1 cellular context compared by ENCODE assay signal in the genomic region with DNA sequence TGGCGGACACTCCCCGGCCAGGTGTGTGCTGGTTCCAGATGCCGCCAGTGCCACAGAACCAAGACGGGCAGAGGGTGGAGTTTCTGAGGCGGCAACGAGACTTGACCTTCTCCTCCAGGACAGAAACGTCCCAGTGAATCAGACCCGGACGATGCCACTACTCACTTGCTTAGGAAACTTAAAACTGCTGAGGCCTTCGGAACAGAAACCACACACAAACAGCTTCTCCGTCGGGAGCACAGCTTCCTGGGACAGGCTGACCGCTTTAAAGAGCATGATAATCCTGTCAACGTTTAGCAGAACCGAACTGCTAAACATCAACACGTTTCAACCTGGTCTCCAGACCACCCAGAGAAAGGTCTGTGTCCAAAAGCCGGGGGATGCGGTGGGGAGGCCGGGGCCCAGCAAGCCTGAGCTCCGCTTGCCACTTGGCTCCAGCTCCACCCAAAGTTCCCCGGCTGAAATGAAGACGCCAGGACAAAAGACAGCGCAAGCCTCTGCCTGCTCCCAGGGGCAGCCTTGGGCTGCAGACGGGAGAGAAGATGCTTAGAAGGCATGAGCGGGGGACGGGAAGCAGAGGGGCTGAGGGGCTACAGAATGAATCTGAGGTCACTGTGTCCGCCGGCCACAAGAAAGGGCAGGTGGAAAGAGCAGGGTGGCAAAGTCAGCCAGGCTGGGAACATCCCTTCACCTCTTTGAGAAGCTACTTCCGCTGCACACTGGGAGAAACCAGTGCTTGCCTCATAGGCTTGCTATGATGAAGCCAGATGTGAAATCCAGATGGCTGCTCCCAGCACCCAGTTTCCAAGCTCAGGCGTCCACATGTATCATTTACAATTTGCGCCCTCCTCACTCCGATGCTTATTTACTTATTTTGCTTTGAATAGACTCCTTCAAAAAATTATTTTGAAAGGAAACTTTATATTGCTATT.
TF ChIP-seq lines count a peak whose summit lies in the region.

No MANE protein-coding gene starts in this region.

TF ChIP-seq in WTC11, 78 proteins besides CTCF, POLR2A, EP300 and RAD21 (continued from another document):
- TF ChIP-seq ZNF512 (CRISPR knock-in tag; IDR thresholded peaks at IDR 0.05; ENCODE audit: borderline replicate concordance) (no peak), ZNF317 (CRISPR knock-in tag; IDR thresholded peaks at IDR 0.05; ENCODE audit: borderline replicate concordance, low read depth) (no peak), ZNF416 (CRISPR knock-in tag; IDR thresholded peaks at IDR 0.05) (no peak), CBFB (CRISPR knock-in tag; IDR thresholded peaks at IDR 0.05; ENCODE audit: low read depth) (no peak)
- TF ChIP-seq, protein P1, sequence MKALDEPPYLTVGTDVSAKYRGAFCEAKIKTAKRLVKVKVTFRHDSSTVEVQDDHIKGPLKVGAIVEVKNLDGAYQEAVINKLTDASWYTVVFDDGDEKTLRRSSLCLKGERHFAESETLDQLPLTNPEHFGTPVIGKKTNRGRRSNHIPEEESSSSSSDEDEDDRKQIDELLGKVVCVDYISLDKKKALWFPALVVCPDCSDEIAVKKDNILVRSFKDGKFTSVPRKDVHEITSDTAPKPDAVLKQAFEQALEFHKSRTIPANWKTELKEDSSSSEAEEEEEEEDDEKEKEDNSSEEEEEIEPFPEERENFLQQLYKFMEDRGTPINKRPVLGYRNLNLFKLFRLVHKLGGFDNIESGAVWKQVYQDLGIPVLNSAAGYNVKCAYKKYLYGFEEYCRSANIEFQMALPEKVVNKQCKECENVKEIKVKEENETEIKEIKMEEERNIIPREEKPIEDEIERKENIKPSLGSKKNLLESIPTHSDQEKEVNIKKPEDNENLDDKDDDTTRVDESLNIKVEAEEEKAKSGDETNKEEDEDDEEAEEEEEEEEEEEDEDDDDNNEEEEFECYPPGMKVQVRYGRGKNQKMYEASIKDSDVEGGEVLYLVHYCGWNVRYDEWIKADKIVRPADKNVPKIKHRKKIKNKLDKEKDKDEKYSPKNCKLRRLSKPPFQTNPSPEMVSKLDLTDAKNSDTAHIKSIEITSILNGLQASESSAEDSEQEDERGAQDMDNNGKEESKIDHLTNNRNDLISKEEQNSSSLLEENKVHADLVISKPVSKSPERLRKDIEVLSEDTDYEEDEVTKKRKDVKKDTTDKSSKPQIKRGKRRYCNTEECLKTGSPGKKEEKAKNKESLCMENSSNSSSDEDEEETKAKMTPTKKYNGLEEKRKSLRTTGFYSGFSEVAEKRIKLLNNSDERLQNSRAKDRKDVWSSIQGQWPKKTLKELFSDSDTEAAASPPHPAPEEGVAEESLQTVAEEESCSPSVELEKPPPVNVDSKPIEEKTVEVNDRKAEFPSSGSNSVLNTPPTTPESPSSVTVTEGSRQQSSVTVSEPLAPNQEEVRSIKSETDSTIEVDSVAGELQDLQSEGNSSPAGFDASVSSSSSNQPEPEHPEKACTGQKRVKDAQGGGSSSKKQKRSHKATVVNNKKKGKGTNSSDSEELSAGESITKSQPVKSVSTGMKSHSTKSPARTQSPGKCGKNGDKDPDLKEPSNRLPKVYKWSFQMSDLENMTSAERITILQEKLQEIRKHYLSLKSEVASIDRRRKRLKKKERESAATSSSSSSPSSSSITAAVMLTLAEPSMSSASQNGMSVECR (CRISPR knock-in tag; IDR thresholded peaks at IDR 0.05; ENCODE audit: borderline replicate concordance), result no peak
TF ChIP-seq in WTC11: peak in this region for 0.
